In the genomic region with DNA sequence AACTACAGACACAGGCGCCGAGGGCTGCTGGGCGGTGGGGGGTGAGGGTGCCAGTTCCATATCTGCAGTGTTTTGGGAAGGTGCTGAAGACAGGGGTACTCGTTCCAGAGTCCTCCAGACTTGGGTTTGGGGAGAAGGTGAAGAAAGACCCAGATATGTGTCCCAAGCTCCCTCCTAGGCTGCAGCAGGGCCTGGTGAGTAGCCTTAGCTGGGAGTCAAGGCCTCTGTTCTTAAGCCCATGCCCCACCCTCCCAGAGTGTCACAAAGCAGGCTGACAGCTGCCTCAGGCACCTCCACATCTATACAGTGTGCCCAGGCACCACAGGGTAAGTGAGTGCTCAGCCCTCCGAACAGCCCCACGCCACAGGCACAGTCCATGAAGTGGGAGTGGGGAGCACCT, we compare ENCODE assay signal across 17 cellular contexts. TPM values are rescaled to one million over a fixed set of nuclear protein-coding genes. Genes with fewer than 3 reads are reported as not detected.
DNase-seq lines count a peak whose midpoint lies in the region; ATAC-seq and TF ChIP-seq lines count a peak whose summit lies in the region.
"Had no signal": no experiment of that assay in that cellular context is flagged by ENCODE, and none has a peak within 500 bp of the region (broad histone marks: within the 10 kb centered on the region; RNA-seq: fewer than 3 reads in every experiment).

No MANE protein-coding gene starts in this region.

- no peak overlapping the region for H2AK5ac ChIP-seq in mesenchymal stem cell (ENCODE audit: low read length, severe bottlenecking)

- peaks cover 12% of the 10 kb centered on the region for H3K79me1 ChIP-seq in mesenchymal stem cell (replicated peaks; ENCODE audit: low read length, poor library complexity, severe bottlenecking)

- no peaks in the 10 kb centered on the region for H3K9me3 Mint-ChIP-seq in HFFc6
- H3K9me3 Mint-ChIP-seq: activated CD4-positive, alpha-beta T cell treated with anti-CD3 and anti-CD28 coated beads, Interleukin-2, amount 10 ng/mL, durations not matched to agents 24 days and 14 days; activated naive CD8-positive, alpha-beta T cell treated with anti-CD3 and anti-CD28 coated beads, Interleukin-2, amount 50 U/mL, for 24 hours; T-cell had no signal

- no peaks in the 10 kb centered on the region for H3K79me2 ChIP-seq in smooth muscle cell (ENCODE audit: low read depth)

- H3K4me2 ChIP-seq in mesenchymal stem cell (ENCODE audit: low read length, poor library complexity, severe bottlenecking), result no peak overlapping the region
- no peak overlapping the region for H3K4me2 ChIP-seq in smooth muscle cell

- peaks cover 65% of the 10 kb centered on the region for H3K4me1 Mint-ChIP-seq in HFFc6 (ENCODE audit: low read depth)

- H2BK15ac ChIP-seq in mesenchymal stem cell (ENCODE audit: low read depth, poor library complexity, severe bottlenecking), result no peak overlapping the region

- no peak for ATAC-seq in GM19455 (IDR thresholded peaks at IDR 0.05; ENCODE audit: unreplicated experiment)
- ATAC-seq: activated naive CD8-positive, alpha-beta T cell treated with anti-CD3 and anti-CD28 coated beads, Interleukin-2, amount 50 U/mL, for 24 hours; foreskin keratinocyte; GM12878; PC-3; T-cell had no signal

- H3K27me3 ChIP-seq in adipocyte (replicated peaks; ENCODE audit: control insufficient read depth, insufficient read depth, low read length), result no peaks in the 10 kb centered on the region
- no peaks in the 10 kb centered on the region for H3K27me3 ChIP-seq in mesenchymal stem cell (ENCODE audit: control insufficient read depth in 1 of 2, insufficient read depth in 1 of 2, low read length in 2 of 2)
- no peaks in the 10 kb centered on the region for H3K27me3 ChIP-seq in smooth muscle cell (ENCODE audit: low read depth)
- H3K27me3 ChIP-seq: foreskin keratinocyte had no signal

- H3K14ac ChIP-seq in mesenchymal stem cell (ENCODE audit: low read length in 2 of 2), result peak overlapping the region in 1 of 2 experiments; percentile 66

- H3K27ac ChIP-seq in mesenchymal stem cell (ENCODE audit: low read length, poor library complexity, severe bottlenecking), result no peak overlapping the region
- H3K27ac ChIP-seq in smooth muscle cell (ENCODE audit: low read depth), result peak overlapping the region; percentile 80
- H3K27ac ChIP-seq: foreskin keratinocyte had no signal

- H3K4ac ChIP-seq in mesenchymal stem cell (ENCODE audit: low read depth in 1 of 2, low read length in 2 of 2), result no peak overlapping the region

- H3K4me1 ChIP-seq in adipocyte (ENCODE audit: control insufficient read depth, insufficient read depth, low read length) (peaks cover 53% of the 10 kb centered on the region), mesenchymal stem cell (ENCODE audit: control insufficient read depth, insufficient read depth, low read depth, low read length) (peaks cover 52% of the 10 kb centered on the region), smooth muscle cell (ENCODE audit: low read depth) (peaks cover 31% of the 10 kb centered on the region)

- peak overlapping the region in 1 of 2 experiments; percentile 40 for H3K23ac ChIP-seq in mesenchymal stem cell (ENCODE audit: low read length in 2 of 2)

- H3K36me3 ChIP-seq in adipocyte (ENCODE audit: control insufficient read depth, insufficient read depth, low read length, severe bottlenecking) (peaks cover 13% of the 10 kb centered on the region), mesenchymal stem cell (ENCODE audit: control insufficient read depth in 1 of 2, insufficient read depth in 2 of 2, low read depth in 1 of 2, low read length in 2 of 2) (peaks cover 12 to 41% of the 10 kb centered on the region in 2 experiments), smooth muscle cell (ENCODE audit: low read depth) (no peaks in the 10 kb centered on the region)

- peaks cover 2% of the 10 kb centered on the region; the same call in 1 of the 2 replicates for H3K27me3 Mint-ChIP-seq in HFFc6 (ENCODE audit: insufficient read depth)
- H3K27me3 Mint-ChIP-seq: activated naive CD8-positive, alpha-beta T cell treated with anti-CD3 and anti-CD28 coated beads, Interleukin-2, amount 50 U/mL, for 24 hours; T-cell had no signal

- no peak overlapping the region for H2BK12ac ChIP-seq in mesenchymal stem cell (ENCODE audit: low read length in 2 of 2)

- H3K18ac ChIP-seq in mesenchymal stem cell (ENCODE audit: low read depth in 1 of 2, low read length in 2 of 2), result no peak overlapping the region

- H3K4me3 Mint-ChIP-seq in HFFc6, result no peak overlapping the region
- H3K4me3 Mint-ChIP-seq: activated CD4-positive, alpha-beta T cell treated with anti-CD3 and anti-CD28 coated beads, Interleukin-2, amount 10 ng/mL, durations not matched to agents 24 days and 14 days; activated naive CD8-positive, alpha-beta T cell treated with anti-CD3 and anti-CD28 coated beads, Interleukin-2, amount 50 U/mL, for 24 hours; T-cell had no signal

- H4K8ac ChIP-seq in mesenchymal stem cell (ENCODE audit: low read length), result no peak overlapping the region

- no peak overlapping the region for H2BK5ac ChIP-seq in mesenchymal stem cell (ENCODE audit: low read depth, low read length, poor library complexity, severe bottlenecking)

- H3K9ac ChIP-seq in adipocyte (ENCODE audit: low read length) (peak overlapping the region; percentile 76), mesenchymal stem cell (ENCODE audit: low read length) (peak overlapping the region; percentile 89), smooth muscle cell (ENCODE audit: low read depth) (no peak overlapping the region)

- no peak overlapping the region for H4K91ac ChIP-seq in mesenchymal stem cell (ENCODE audit: low read length)

- peaks cover 9% of the 10 kb centered on the region for H3F3A ChIP-seq in smooth muscle cell (ENCODE audit: low read depth)

- H2AFZ ChIP-seq in mesenchymal stem cell (ENCODE audit: low read depth, low read length) (no peak overlapping the region), smooth muscle cell (ENCODE audit: low read depth) (no peak overlapping the region)

- 100% methylated on average over 4 of the region's 6 CpGs for WGBS in mesenchymal stem cell
- 98% methylated on average over 6 of the region's 6 CpGs for WGBS in smooth muscle cell (ENCODE audit: low lambda C conversion rate)

- H3K9me3 ChIP-seq in adipocyte (ENCODE audit: control insufficient read depth, low read length) (no peaks in the 10 kb centered on the region), mesenchymal stem cell (ENCODE audit: control insufficient read depth, low read length) (no peaks in the 10 kb centered on the region), smooth muscle cell (replicated peaks; ENCODE audit: low read depth) (no peaks in the 10 kb centered on the region)

- H3K27ac Mint-ChIP-seq in HFFc6, result peak overlapping the region; percentile 75
- H3K27ac Mint-ChIP-seq: activated CD4-positive, alpha-beta T cell treated with anti-CD3 and anti-CD28 coated beads, Interleukin-2, amount 10 ng/mL, durations not matched to agents 24 days and 14 days; activated naive CD8-positive, alpha-beta T cell treated with anti-CD3 and anti-CD28 coated beads, Interleukin-2, amount 50 U/mL, for 24 hours had no signal

- TF ChIP-seq CTCF in HFFc6 (IDR thresholded peaks at IDR 0.05) (no peak), smooth muscle cell (IDR thresholded peaks at IDR 0.05; ENCODE audit: borderline replicate concordance, insufficient read depth, poor library complexity, severe bottlenecking) (no peak)

- H3K36me3 Mint-ChIP-seq in HFFc6 (ENCODE audit: low read depth), result no peaks in the 10 kb centered on the region

- DNase-seq in HFFc6 (no peak), adipocyte (ENCODE audit: low read depth) (no peak), mesenchymal stem cell (no peak), smooth muscle cell (lab: John Stamatoyannopoulos, UW; ENCODE audit: unreplicated experiment) (no peak), NCI-H345 (lab: John Stamatoyannopoulos, UW) (no peak), GOT3 (lab: John Stamatoyannopoulos, UW) (no peak)
- DNase-seq: activated CD4-positive, alpha-beta T cell treated with anti-CD3 and anti-CD28 coated beads, Interleukin-2, amount 10 ng/mL, durations not matched to agents 24 days and 14 days; activated naive CD8-positive, alpha-beta T cell treated with anti-CD3 and anti-CD28 coated beads, Interleukin-2, amount 50 U/mL, for 24 hours; foreskin keratinocyte; midbrain; NCI-H187; NCI-H2227 treated with DMSO at 0.1 percent for 48 hours; PC-3; SHP77 treated with DMSO at 0.1 percent for 48 hours; T-cell had no signal

- H3K4me3 ChIP-seq in adipocyte (ENCODE audit: low read length) (no peak overlapping the region), mesenchymal stem cell (ENCODE audit: insufficient read depth in 1 of 2, low read depth in 1 of 2, low read length in 2 of 2) (peak overlapping the region in 1 of 2 experiments; percentile 87), smooth muscle cell (no peak overlapping the region)
- H3K4me3 ChIP-seq: GM12878 had no signal

- H2BK120ac ChIP-seq in mesenchymal stem cell (ENCODE audit: low read depth, low read length), result no peak overlapping the region

- H4K20me1 ChIP-seq in smooth muscle cell (ENCODE audit: low read depth), result no peaks in the 10 kb centered on the region

RNA-seq across cellular contexts. Expression of a gene that starts 4.3 kb away (rescaled TPM):
- total RNA-seq in HFFc6 (2021; fragmentation: NEBNext Ultra II Directional; extraction: Animal tissue kit (Norgen Biotek cat#: 25700)), result 10 to 100 TPM; 24.4 to 37.5 (median 25.0) TPM
- 23.5 TPM for polyA plus RNA-seq in mesenchymal stem cell (2013, experiment 1 of 2)
- 22.0 TPM for polyA plus RNA-seq in mesenchymal stem cell (2013, experiment 2 of 2)
- total RNA-seq in smooth muscle cell, result 20.5 and 24.1 TPM in 2 replicates
- 29.4 and 31.7 TPM in 2 replicates for polyA plus RNA-seq in smooth muscle cell

RNA-seq across cellular contexts. Expression of a gene that starts 19.0 kb away (rescaled TPM):
- total RNA-seq in HFFc6 (2021; fragmentation: NEBNext Ultra II Directional; extraction: Animal tissue kit (Norgen Biotek cat#: 25700)), result 1 to 10 TPM; 1.5 to 2.9 (median 2.0) TPM
- polyA plus RNA-seq in mesenchymal stem cell (2013, experiment 1 of 2), result 4.1 TPM
- polyA plus RNA-seq in mesenchymal stem cell (2013, experiment 2 of 2), result 4.4 TPM
- 2.5 and 3.4 TPM in 2 replicates for total RNA-seq in smooth muscle cell
- polyA plus RNA-seq in smooth muscle cell, result 2.9 and 3.8 TPM in 2 replicates
